ENCODE assay signal across 10 cellular contexts in genomic region chr14:89509891-89510290, GRCh38.
DNase-seq lines count a peak whose midpoint lies in the region; ATAC-seq and TF ChIP-seq lines count a peak whose summit lies in the region.
"Had no signal": no experiment of that assay in that cellular context is flagged by ENCODE, and none has a peak within 500 bp of the region (broad histone marks: within the 10 kb centered on the region; RNA-seq: fewer than 3 reads in every experiment).

No MANE protein-coding gene starts in this region.

- no peaks in the 10 kb centered on the region for H3K9me3 Mint-ChIP-seq in CD4-positive, alpha-beta T cell
- H3K9me3 Mint-ChIP-seq in HFFc6 (no peaks in the 10 kb centered on the region), immature natural killer cell (no peaks in the 10 kb centered on the region)
- H3K9me3 Mint-ChIP-seq in activated T-helper 1 cell treated with anti-CD3 and anti-CD28 coated beads, Interleukin-12 subunit alpha, Interleukin-12 subunit beta, Interleukin-2, Interleukin-4 antibody, amounts not matched to agents 30 ng/mL and 10 ng/mL and 1 ng/mL, durations not matched to agents 14 hours and 24 hours and 36 hours, result peaks cover 4% of the 10 kb centered on the region

- intact Hi-C loops in CD4-positive, alpha-beta T cell (cut with DNase I, micrococcal nuclease), result loop anchor here in 1 of 2 experiments (10.0 kb wide), 1 partner anchor 255 kb away; no protein-coding TSS in a partner anchor
- intact Hi-C loops in activated T-helper 1 cell treated with anti-CD3 and anti-CD28 coated beads, Interleukin-12 subunit alpha, Interleukin-12 subunit beta, Interleukin-2, Interleukin-4 antibody, amounts not matched to agents 30 ng/mL and 10 ng/mL and 1 ng/mL, durations not matched to agents 14 hours and 24 hours and 36 hours (cut with micrococcal nuclease), result loop anchor here (1.0 to 5.0 kb wide), 7 partner anchors 80 to 257 kb away; partner anchors contain the start of gene FOXN3

- no peaks in the 10 kb centered on the region for H3K27me3 ChIP-seq in CD4-positive, alpha-beta T cell (ENCODE audit: control insufficient read depth, insufficient read depth, low read length)

- H3K27me3 Mint-ChIP-seq in CD4-positive, alpha-beta T cell, result no peaks in the 10 kb centered on the region
- no peaks in the 10 kb centered on the region for H3K27me3 Mint-ChIP-seq in HFFc6 (ENCODE audit: insufficient read depth)
- H3K27me3 Mint-ChIP-seq in activated T-helper 1 cell treated with anti-CD3 and anti-CD28 coated beads, Interleukin-12 subunit alpha, Interleukin-12 subunit beta, Interleukin-2, Interleukin-4 antibody, amounts not matched to agents 30 ng/mL and 10 ng/mL and 1 ng/mL, durations not matched to agents 14 hours and 24 hours and 36 hours (ENCODE audit: insufficient read depth), result no peaks in the 10 kb centered on the region
- peaks cover 0 to 7% (median 1%) of the 10 kb centered on the region in 3 donors for H3K27me3 Mint-ChIP-seq in immature natural killer cell (ENCODE audit: low read depth in 3 of 3)

- no peaks in the 10 kb centered on the region for H3K9me3 ChIP-seq in CD4-positive, alpha-beta T cell (ENCODE audit: control insufficient read depth, low read length)

- H3K27ac Mint-ChIP-seq in CD4-positive, alpha-beta T cell, result peak overlapping the region; percentile 91
- H3K27ac Mint-ChIP-seq in HFFc6, result peak overlapping the region; percentile 62
- H3K27ac Mint-ChIP-seq in activated T-helper 1 cell treated with anti-CD3 and anti-CD28 coated beads, Interleukin-12 subunit alpha, Interleukin-12 subunit beta, Interleukin-2, Interleukin-4 antibody, amounts not matched to agents 30 ng/mL and 10 ng/mL and 1 ng/mL, durations not matched to agents 14 hours and 24 hours and 36 hours, result peak overlapping the region; percentile 93
- H3K27ac Mint-ChIP-seq in immature natural killer cell, result peak overlapping the region; percentile 94 to 99 (median 98)

- peaks cover 66% of the 10 kb centered on the region for H3K4me1 Mint-ChIP-seq in CD4-positive, alpha-beta T cell (ENCODE audit: low read depth)
- H3K4me1 Mint-ChIP-seq in HFFc6 (ENCODE audit: low read depth), result peaks cover 52% of the 10 kb centered on the region
- H3K4me1 Mint-ChIP-seq in activated T-helper 1 cell treated with anti-CD3 and anti-CD28 coated beads, Interleukin-12 subunit alpha, Interleukin-12 subunit beta, Interleukin-2, Interleukin-4 antibody, amounts not matched to agents 30 ng/mL and 10 ng/mL and 1 ng/mL, durations not matched to agents 14 hours and 24 hours and 36 hours (ENCODE audit: low read depth), result peaks cover 63% of the 10 kb centered on the region
- peaks cover 70 to 73% of the 10 kb centered on the region in 2 donors for H3K4me1 Mint-ChIP-seq in immature natural killer cell

- TF ChIP-seq CTCF in CD4-positive, alpha-beta T cell (IDR thresholded peaks at IDR 0.05), result no peak
- no peak for TF ChIP-seq CTCF in HFFc6 (IDR thresholded peaks at IDR 0.05)

- H3K27ac ChIP-seq in CD4-positive, alpha-beta T cell (ENCODE audit: low read depth, low read length), result peak overlapping the region; percentile 43

- no peak for ATAC-seq in CD4-positive, alpha-beta T cell (ENCODE audit: poor library complexity)
- no peak for ATAC-seq in GM21825 (IDR thresholded peaks at IDR 0.05; ENCODE audit: unreplicated experiment)
- no peak for ATAC-seq in HG02970 (IDR thresholded peaks at IDR 0.05; ENCODE audit: low FRiP score, unreplicated experiment)
- ATAC-seq: HCT116 had no signal

- POLR2A ChIA-PET in CD4-positive, alpha-beta T cell (lab: Charles Lee), result interaction anchor here (0.6 to 1.5 kb wide), 9 partner anchors 10 to 241 kb away, joined by 3 to 11 read pairs (median 3); no protein-coding TSS in a partner anchor

- CTCF ChIA-PET in CD4-positive, alpha-beta T cell (lab: Charles Lee), result interaction anchor here (1.2 kb wide), 1 partner anchor 211 kb away, joined by 5 read pairs; no protein-coding TSS in a partner anchor

- DNase-seq in CD4-positive, alpha-beta T cell, result no peak
- DNase-seq in HFFc6 (no peak), immature natural killer cell (no peak), SIG-M5 treated with dmso at 0.1 percent for 504 hours (lab: John Stamatoyannopoulos, UW; ENCODE audit: unreplicated experiment) (no peak), NCI-H2227 (lab: John Stamatoyannopoulos, UW; ENCODE audit: unreplicated experiment) (no peak)
- DNase-seq in activated T-helper 1 cell treated with anti-CD3 and anti-CD28 coated beads, Interleukin-12 subunit alpha, Interleukin-12 subunit beta, Interleukin-2, Interleukin-4 antibody, amounts not matched to agents 30 ng/mL and 10 ng/mL and 1 ng/mL, durations not matched to agents 14 hours and 24 hours and 36 hours (ENCODE audit: low spot score), result no peak
- DNase-seq: NCI-H2107 had no signal

- peak overlapping the region; percentile 84 for H3K4me3 Mint-ChIP-seq in CD4-positive, alpha-beta T cell
- H3K4me3 Mint-ChIP-seq in HFFc6, result no peak overlapping the region
- peak overlapping the region; percentile 76 for H3K4me3 Mint-ChIP-seq in activated T-helper 1 cell treated with anti-CD3 and anti-CD28 coated beads, Interleukin-12 subunit alpha, Interleukin-12 subunit beta, Interleukin-2, Interleukin-4 antibody, amounts not matched to agents 30 ng/mL and 10 ng/mL and 1 ng/mL, durations not matched to agents 14 hours and 24 hours and 36 hours
- peak overlapping the region; percentile 74 to 88 (median 84) for H3K4me3 Mint-ChIP-seq in immature natural killer cell

- peaks cover 39% of the 10 kb centered on the region for H3K36me3 Mint-ChIP-seq in CD4-positive, alpha-beta T cell (ENCODE audit: low read depth)
- H3K36me3 Mint-ChIP-seq in HFFc6 (ENCODE audit: low read depth) (peaks cover 11% of the 10 kb centered on the region; the same call in 1 of the 2 replicates), immature natural killer cell (peaks cover 0 to 13% (median 3%) of the 10 kb centered on the region in 3 donors)
- H3K36me3 Mint-ChIP-seq in activated T-helper 1 cell treated with anti-CD3 and anti-CD28 coated beads, Interleukin-12 subunit alpha, Interleukin-12 subunit beta, Interleukin-2, Interleukin-4 antibody, amounts not matched to agents 30 ng/mL and 10 ng/mL and 1 ng/mL, durations not matched to agents 14 hours and 24 hours and 36 hours (ENCODE audit: low read depth), result peaks cover 10% of the 10 kb centered on the region
